8 cellular contexts compared by ENCODE assay signal in the genomic region with DNA sequence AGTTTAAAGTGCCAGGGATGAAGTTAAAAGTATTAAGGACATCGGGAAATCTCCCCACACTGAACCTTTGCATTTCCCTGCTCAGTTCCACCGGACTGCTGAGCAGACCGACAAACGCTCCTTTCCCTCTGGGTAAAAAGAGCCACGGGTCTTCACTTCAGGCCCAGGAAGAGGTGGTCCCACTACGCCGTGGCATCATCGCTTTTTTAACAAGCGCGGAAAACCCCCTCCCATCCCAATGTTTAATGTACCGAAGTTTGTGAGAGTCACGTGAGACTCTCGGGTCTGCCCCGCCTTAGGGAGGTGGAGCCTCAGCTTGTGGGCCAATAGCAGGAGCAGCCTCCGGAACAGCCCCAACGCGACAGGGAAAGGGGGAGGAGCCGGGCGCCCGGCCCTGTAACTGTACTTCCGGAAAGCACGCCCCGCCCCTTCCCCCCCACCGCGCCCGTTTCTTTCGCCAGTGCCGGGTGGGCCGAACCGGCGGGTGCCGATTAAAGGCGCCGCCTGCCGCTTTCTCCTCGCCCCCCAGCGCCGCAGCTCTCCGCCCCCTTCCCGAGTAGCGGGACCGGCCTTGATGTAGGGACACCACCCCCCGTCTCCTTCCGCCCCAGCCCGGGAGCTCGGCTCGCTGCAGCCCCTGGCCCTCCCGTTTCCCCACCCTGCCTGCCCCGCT. TPM values are rescaled to one million over a fixed set of nuclear protein-coding genes. Genes with fewer than 3 reads are reported as not detected.
DNase-seq lines count a peak whose midpoint lies in the region; ATAC-seq and TF ChIP-seq lines count a peak whose summit lies in the region.

No MANE protein-coding gene starts in this region.

- under 1% methylated on average over 9 of the region's 49 CpGs for WGBS in right lobe of liver (ENCODE audit: insufficient coverage, low coverage, low lambda C conversion rate, missing lambda C conversion rate)

- no peaks in the 10 kb centered on the region for H3K9me3 ChIP-seq in duodenal mucosa (ENCODE audit: control insufficient read depth in 1 of 2, low read length in 2 of 2)
- no peaks in the 10 kb centered on the region for H3K9me3 ChIP-seq in right lobe of liver

- peak; percentile 98 for DNase-seq in CD14-positive monocyte (ENCODE audit: low spot score)
- DNase-seq in NCI-H82 treated with DMSO at 0.1 percent for 48 hours (lab: John Stamatoyannopoulos, UW; ENCODE audit: unreplicated experiment) = peak; percentile 87
- DNase-seq in activated CD4-positive, alpha-beta memory T cell treated with anti-CD3 and anti-CD28 coated beads, Interleukin-2, amount 10 ng/mL, durations not matched to agents 7 days and 5 days = peak; percentile 98
- peak; percentile 99 for DNase-seq in right lobe of liver
- peak; percentile 98 for DNase-seq in stimulated activated CD4-positive, alpha-beta T cell treated with anti-CD3 and anti-CD28 coated beads, Interleukin-4, amount 100 ng/mL, for 24 hours

- CTCF ChIA-PET in activated CD4-positive, alpha-beta memory T cell treated with anti-CD3 and anti-CD28 coated beads, Interleukin-2, amount 10 ng/mL, durations not matched to agents 7 days and 5 days (lab: Charles Lee) = interaction anchor here (0.7 to 2.3 kb wide), 5 partner anchors 32 to 190 kb away, joined by 3 to 11 read pairs (median 4); partner anchors contain the start of genes ACTR1A, ARL3 and SFXN2

- H3K27me3 Mint-ChIP-seq in CD14-positive monocyte (ENCODE audit: low read depth in 3 of 3) = peaks cover 2 to 6% (median 5%) of the 10 kb centered on the region in 3 donors
- H3K27me3 Mint-ChIP-seq in activated CD4-positive, alpha-beta memory T cell treated with anti-CD3 and anti-CD28 coated beads, Interleukin-2, amount 10 ng/mL, durations not matched to agents 7 days and 5 days = peaks cover 4% of the 10 kb centered on the region

- TF ChIP-seq CTCF in CD14-positive monocyte (IDR thresholded peaks at IDR 0.05) (no peak), right lobe of liver (IDR thresholded peaks at IDR 0.05) (no peak)

- H3K27ac Mint-ChIP-seq in CD14-positive monocyte = peak overlapping the region; percentile 91 to 98 (median 95)
- H3K27ac Mint-ChIP-seq in activated CD4-positive, alpha-beta memory T cell treated with anti-CD3 and anti-CD28 coated beads, Interleukin-2, amount 10 ng/mL, durations not matched to agents 7 days and 5 days = peak overlapping the region; percentile 84

- H3K4me1 Mint-ChIP-seq in CD14-positive monocyte = peaks cover 13% of the 10 kb centered on the region
- H3K4me1 Mint-ChIP-seq in activated CD4-positive, alpha-beta memory T cell treated with anti-CD3 and anti-CD28 coated beads, Interleukin-2, amount 10 ng/mL, durations not matched to agents 7 days and 5 days = peaks cover 17% of the 10 kb centered on the region

- POLR2A ChIA-PET in activated CD4-positive, alpha-beta memory T cell treated with anti-CD3 and anti-CD28 coated beads, Interleukin-2, amount 10 ng/mL, durations not matched to agents 7 days and 5 days (lab: Charles Lee) = interaction anchor here (0.5 to 2.4 kb wide), 18 partner anchors 8 to 221 kb away, joined by 3 to 16 read pairs (median 4); partner anchors contain the start of genes ARL3, FBXL15, SFXN2 and SUFU

- peaks cover 2 to 8% of the 10 kb centered on the region in 2 donors for H3K36me3 Mint-ChIP-seq in CD14-positive monocyte
- peaks cover 19% of the 10 kb centered on the region for H3K36me3 Mint-ChIP-seq in activated CD4-positive, alpha-beta memory T cell treated with anti-CD3 and anti-CD28 coated beads, Interleukin-2, amount 10 ng/mL, durations not matched to agents 7 days and 5 days (ENCODE audit: low read depth)

- H3K4me3 ChIP-seq in duodenal mucosa (ENCODE audit: low read depth in 1 of 2, low read length in 2 of 2) (peak overlapping the region; percentile 90 to 91), right lobe of liver (peak overlapping the region; percentile 81 to 96 (median 92))

- no peaks in the 10 kb centered on the region for H3K36me3 ChIP-seq in duodenal mucosa (ENCODE audit: control insufficient read depth in 1 of 2, insufficient read depth in 2 of 2, low read length in 2 of 2)
- no peaks in the 10 kb centered on the region for H3K36me3 ChIP-seq in right lobe of liver

- TF ChIP-seq POLR2A in right lobe of liver (IDR thresholded peaks at IDR 0.05) = peak; percentile 81

- peak; percentile 51 for ATAC-seq in GM19397 (IDR thresholded peaks at IDR 0.05; ENCODE audit: unreplicated experiment)
- ATAC-seq in HG03571 (IDR thresholded peaks at IDR 0.05; ENCODE audit: unreplicated experiment) = peak; percentile 43
- ATAC-seq in right lobe of liver = peak; percentile 71 to 84 (median 75)

- intact Hi-C loops in CD14-positive monocyte (cut with micrococcal nuclease) = loop anchor here in 1 of 2 donors (1.0 kb wide), 1 partner anchor 139 kb away; the partner anchor contains the start of gene SUFU
- intact Hi-C loops in right lobe of liver (cut with DNase I) = no loop called here

- H3K27ac ChIP-seq in duodenal mucosa (ENCODE audit: low read depth, low read length) (peak overlapping the region; percentile 96), right lobe of liver (peak overlapping the region; percentile 96 to 99 (median 97))

- H3K27me3 ChIP-seq in duodenal mucosa (ENCODE audit: control insufficient read depth in 1 of 2, insufficient read depth in 2 of 2, low read length in 2 of 2) (no peaks in the 10 kb centered on the region), right lobe of liver (no peaks in the 10 kb centered on the region)

- H3K9me3 Mint-ChIP-seq in CD14-positive monocyte = peaks cover 0 to 5% (median 2%) of the 10 kb centered on the region in 7 donors
- no peaks in the 10 kb centered on the region for H3K9me3 Mint-ChIP-seq in activated CD4-positive, alpha-beta memory T cell treated with anti-CD3 and anti-CD28 coated beads, Interleukin-2, amount 10 ng/mL, durations not matched to agents 7 days and 5 days

- H3K4me1 ChIP-seq in duodenal mucosa (ENCODE audit: control insufficient read depth in 1 of 2, insufficient read depth in 2 of 2, low read length in 2 of 2) (peaks cover 9 to 18% of the 10 kb centered on the region in 2 donors), right lobe of liver (peaks cover 0 to 19% (median 2%) of the 10 kb centered on the region in 4 donors)

- peak overlapping the region; percentile 80 to 82 for H3K9ac ChIP-seq in duodenal mucosa (ENCODE audit: low read depth in 1 of 2, low read length in 2 of 2)

- H3K4me3 Mint-ChIP-seq in CD14-positive monocyte = peak overlapping the region; percentile 80 to 94
- H3K4me3 Mint-ChIP-seq in activated CD4-positive, alpha-beta memory T cell treated with anti-CD3 and anti-CD28 coated beads, Interleukin-2, amount 10 ng/mL, durations not matched to agents 7 days and 5 days = peak overlapping the region; percentile 87

RNA-seq across cellular contexts. Expression of gene TRIM8, which starts 2.3 kb away (rescaled TPM):
- polyA plus RNA-seq in CD14-positive monocyte = 10 to 100 TPM; 39.4 to 41.4 TPM
- 10 to 100 TPM; 53.0 to 56.0 TPM for total RNA-seq in activated CD4-positive, alpha-beta memory T cell treated with anti-CD3 and anti-CD28 coated beads, Interleukin-2, amount 10 ng/mL, durations not matched to agents 7 days and 5 days
- total RNA-seq in right lobe of liver = 10 to 100 TPM; 34.7 to 99.8 (median 41.2) TPM

Comparison
In these comparisons a context has a peak if more than half of its experiments do, and no peak if none do; other contexts are left out.
1. Peak in every context shown above with its lines: DNase-seq, ATAC-seq, H3K4me3 ChIP-seq and H3K27ac ChIP-seq.